Comparison of ENCODE assay signal across 36 cellular contexts in the genomic region with DNA sequence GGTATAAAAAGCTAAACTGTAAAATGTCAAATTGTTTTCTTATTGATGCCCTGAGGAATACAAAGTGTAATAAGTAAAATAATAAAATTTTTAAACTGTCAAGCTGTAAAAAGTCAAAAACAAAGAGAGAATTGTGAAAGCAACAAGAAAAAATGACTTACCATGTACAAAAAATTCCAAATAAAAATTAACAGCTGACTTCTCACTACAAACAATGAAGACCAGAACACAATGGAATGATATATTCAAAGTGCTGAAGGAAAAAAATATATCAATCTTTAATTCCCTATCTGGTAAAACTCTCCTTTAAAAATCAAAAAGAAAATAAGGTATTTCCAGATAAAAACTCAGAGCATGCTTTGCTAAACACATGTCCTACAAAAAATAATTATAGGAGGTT.
"Had no signal": no experiment of that assay in that cellular context is flagged by ENCODE, and none has a peak within 500 bp of the region (broad histone marks: within the 10 kb centered on the region; RNA-seq: fewer than 3 reads in every experiment).

No MANE protein-coding gene starts in this region.

- DNase-seq: activated CD4-positive, alpha-beta T cell treated with anti-CD3 and anti-CD28 coated beads, Interleukin-2, amount 10 ng/mL, durations not matched to agents 24 days and 14 days; activated CD4-positive, alpha-beta T cell treated with anti-CD3 and anti-CD28 coated beads, Interleukin-2, amount 50 U/mL, for 4 hours; activated CD8-positive, alpha-beta T cell treated with anti-CD3 and anti-CD28 coated beads for 36 hours; activated effector memory CD4-positive, alpha-beta T cell treated with anti-CD3 and anti-CD28 coated beads, Interleukin-2, amount 50 U/mL, for 16 hours; activated naive CD4-positive, alpha-beta T cell; activated naive CD4-positive, alpha-beta T cell treated with anti-CD3 and anti-CD28 coated beads, Interleukin-2, amount 50 U/mL, for 16 hours; activated naive CD8-positive, alpha-beta T cell treated with anti-CD3 and anti-CD28 coated beads for 36 hours; activated T-cell treated with anti-CD3 and anti-CD28 coated beads, Interleukin-2, amount 50 U/mL, for 1 hour; activated T-cell treated with anti-CD3 and anti-CD28 coated beads, Interleukin-2, amount 50 U/mL, for 72 hours; amniotic stem cell; aorta; brain microvascular endothelial cell; central memory CD4-positive, alpha-beta T cell; colonic mucosa; Karpas-422; KBM-7; NCI-H1417 treated with DMSO at 0.1 percent for 48 hours; NCI-H1694; NCI-H1930; NCI-H2081 treated with DMSO at 0.1 percent for 48 hours; NCI-H2171; NCI-H2227 treated with DMSO at 0.1 percent for 48 hours; NCI-H446; NCI-H510A treated with DMSO at 0.1 percent for 48 hours; NCI-H526 treated with DMSO at 0.1 percent for 48 hours; NCI-H774; PC-3; Peyer's patch; RPMI8226; SHP77 treated with DMSO at 0.1 percent for 48 hours; SK-N-SH; WERI-Rb-1 had no signal

- H3K27ac Mint-ChIP-seq: activated CD4-positive, alpha-beta T cell treated with anti-CD3 and anti-CD28 coated beads, Interleukin-2, amount 10 ng/mL, durations not matched to agents 24 days and 14 days; activated CD8-positive, alpha-beta T cell treated with anti-CD3 and anti-CD28 coated beads for 36 hours; activated naive CD8-positive, alpha-beta T cell treated with anti-CD3 and anti-CD28 coated beads for 36 hours; activated T-cell treated with anti-CD3 and anti-CD28 coated beads, Interleukin-2, amount 50 U/mL, for 72 hours; activated T-helper 17 cell treated with anti-CD3 and anti-CD28 coated beads, Interleukin-2, amount 50 U/mL, for 72 hours; T-helper 1 cell treated with Interleukin-12 subunit alpha and Interleukin-12 subunit beta and Interleukin-4 antibody, amounts not matched to agents 30 μg/mL and 1 μg/mL, for 36 hours; T-helper 2 cell treated with Interferon-gamma antibody and Interleukin-4, amounts not matched to agents 5 μg/mL and 100 μg/mL, for 36 hours had no signal

- FAIRE-seq: TTC549 had no signal

- H3K27me3 Mint-ChIP-seq: activated CD4-positive, alpha-beta T cell treated with anti-CD3 and anti-CD28 coated beads, Interleukin-2, amount 10 ng/mL, durations not matched to agents 24 days and 14 days; activated CD8-positive, alpha-beta T cell treated with anti-CD3 and anti-CD28 coated beads for 36 hours; activated naive CD8-positive, alpha-beta T cell treated with anti-CD3 and anti-CD28 coated beads for 36 hours; activated T-helper 17 cell treated with anti-CD3 and anti-CD28 coated beads, Interleukin-2, amount 50 U/mL, for 72 hours had no signal

- H3K36me3 Mint-ChIP-seq: activated naive CD8-positive, alpha-beta T cell treated with anti-CD3 and anti-CD28 coated beads for 36 hours had no signal

- H3K9me3 Mint-ChIP-seq: activated naive CD8-positive, alpha-beta T cell treated with anti-CD3 and anti-CD28 coated beads for 36 hours; activated T-helper 17 cell treated with anti-CD3 and anti-CD28 coated beads, Interleukin-2, amount 50 U/mL, for 72 hours had no signal

- ATAC-seq: activated CD8-positive, alpha-beta T cell treated with anti-CD3 and anti-CD28 coated beads for 36 hours; activated T-cell treated with anti-CD3 and anti-CD28 coated beads, Interleukin-2, amount 50 U/mL, for 72 hours; activated T-helper 17 cell treated with anti-CD3 and anti-CD28 coated beads, Interleukin-2, amount 50 U/mL, for 72 hours; PC-3 had no signal

- H3K4me3 Mint-ChIP-seq: activated CD4-positive, alpha-beta T cell treated with anti-CD3 and anti-CD28 coated beads, Interleukin-2, amount 10 ng/mL, durations not matched to agents 24 days and 14 days; activated CD8-positive, alpha-beta T cell treated with anti-CD3 and anti-CD28 coated beads for 36 hours; activated naive CD8-positive, alpha-beta T cell treated with anti-CD3 and anti-CD28 coated beads for 36 hours; activated T-cell treated with anti-CD3 and anti-CD28 coated beads, Interleukin-2, amount 50 U/mL, for 72 hours; activated T-helper 17 cell treated with anti-CD3 and anti-CD28 coated beads, Interleukin-2, amount 50 U/mL, for 72 hours; T-helper 1 cell treated with Interleukin-12 subunit alpha and Interleukin-12 subunit beta and Interleukin-4 antibody, amounts not matched to agents 30 μg/mL and 1 μg/mL, for 36 hours; T-helper 2 cell treated with Interferon-gamma antibody and Interleukin-4, amounts not matched to agents 5 μg/mL and 100 μg/mL, for 36 hours had no signal

- H3K4me1 Mint-ChIP-seq: activated CD4-positive, alpha-beta T cell treated with anti-CD3 and anti-CD28 coated beads, Interleukin-2, amount 10 ng/mL, durations not matched to agents 24 days and 14 days; activated naive CD8-positive, alpha-beta T cell treated with anti-CD3 and anti-CD28 coated beads for 36 hours; activated T-helper 17 cell treated with anti-CD3 and anti-CD28 coated beads, Interleukin-2, amount 50 U/mL, for 72 hours had no signal
